ENCODE assay signal across 14 cellular contexts in the genomic region with DNA sequence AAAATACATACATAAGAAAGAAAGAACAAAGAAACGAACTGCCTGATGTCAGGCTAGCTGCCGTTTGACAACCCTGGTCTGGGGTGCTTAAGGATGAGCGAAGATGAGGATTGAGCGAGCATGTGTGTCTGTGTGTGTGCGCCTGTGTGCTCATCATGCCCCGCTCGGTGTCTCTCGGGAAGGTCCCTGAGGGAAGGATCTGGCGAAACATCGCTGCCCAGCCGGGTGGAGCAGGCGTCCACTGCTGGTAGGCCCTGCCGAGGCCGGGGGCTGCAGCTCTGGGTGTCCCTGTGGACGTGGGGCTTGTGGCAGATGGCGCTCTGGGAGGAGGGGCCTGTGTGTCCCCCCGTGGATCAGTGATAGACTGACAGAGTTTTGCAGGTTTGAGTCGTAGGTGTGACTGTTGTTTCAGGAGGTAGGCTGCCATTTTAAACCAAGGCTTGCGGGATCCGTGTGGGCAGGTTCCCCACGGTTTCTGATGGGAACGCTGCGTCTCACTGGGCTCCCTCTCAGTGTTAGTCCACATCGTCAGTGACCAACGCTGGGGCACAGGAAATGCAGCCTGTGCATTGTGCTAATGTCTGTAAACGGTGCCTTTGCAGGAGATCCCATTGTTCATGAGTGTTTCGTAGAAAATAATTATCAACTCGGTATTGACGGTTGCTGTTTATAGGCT. TPM values are rescaled to one million over a fixed set of nuclear protein-coding genes. Genes with fewer than 3 reads are reported as not detected.
DNase-seq lines count a peak whose midpoint lies in the region; ATAC-seq, FAIRE-seq and TF ChIP-seq lines count a peak whose summit lies in the region.
"Had no signal": no experiment of that assay in that cellular context is flagged by ENCODE, and none has a peak within 500 bp of the region (broad histone marks: within the 10 kb centered on the region; RNA-seq: fewer than 3 reads in every experiment).

No MANE protein-coding gene starts in this region.

- intact Hi-C loops in left ventricle myocardium superior (cut with micrococcal nuclease) (loop anchor here (10.0 kb wide), 1 partner anchor 48 kb away; a partner anchor contains a TSS), vagina (cut with DNase I) (no loop called here)

- H3K4me1 Mint-ChIP-seq in neural crest cell: peaks cover 43% of the 10 kb centered on the region

- no peaks in the 10 kb centered on the region for H3K27me3 Mint-ChIP-seq in neural crest cell (ENCODE audit: low read depth)
- H3K27me3 Mint-ChIP-seq: stimulated activated naive CD8-positive, alpha-beta T cell treated with anti-CD3 and anti-CD28 coated beads, Interleukin-15, Interleukin-2, amounts not matched to agents 100 ng/mL and 50 ng/mL, for 24 hours had no signal

- no peak for DNase-seq in cardiac muscle cell (ENCODE audit: low read depth in 1 of 2, low spot score in 1 of 2)
- DNase-seq in left ventricle myocardium superior: no peak
- DNase-seq in neural crest cell (ENCODE audit: low read depth, low spot score): no peak
- no peak for DNase-seq in vagina (ENCODE audit: extremely low spot score in 2 of 2)
- no peak for DNase-seq in DMS79 (lab: John Stamatoyannopoulos, UW)
- DNase-seq in dedifferentiated amniotic fluid mesenchymal stem cell (ENCODE audit: extremely low spot score): no peak
- DNase-seq in D721Med (ENCODE audit: insufficient read length, low spot score): no peak
- DNase-seq: islet precursor cell; NCI-H2029 treated with DMSO at 0.1 percent for 48 hours; RPMI8226; stimulated activated CD4-positive, alpha-beta T cell treated with anti-CD3 and anti-CD28 coated beads, Interleukin-2, amount 100 ng/mL, for 48 hours had no signal

- TF ChIP-seq POLR2A in vagina (IDR thresholded peaks at IDR 0.05): no peak

- no peak for FAIRE-seq in D721Med (lab: Jason Lieb, UNC)
- FAIRE-seq: bronchial epithelial cell had no signal

- peak overlapping the region; percentile 12 for H3K27ac ChIP-seq in cardiac muscle cell
- peak overlapping the region; percentile 82 for H3K27ac ChIP-seq in vagina

- H3K9me3 ChIP-seq in cardiac muscle cell (ENCODE audit: low read depth): no peaks in the 10 kb centered on the region
- no peaks in the 10 kb centered on the region for H3K9me3 ChIP-seq in endocrine pancreas (ENCODE audit: control insufficient read depth, low read length)
- H3K9me3 ChIP-seq in vagina: no peaks in the 10 kb centered on the region

- peak overlapping the region; percentile 71 for H3K27ac Mint-ChIP-seq in neural crest cell (ENCODE audit: unreplicated experiment)
- H3K27ac Mint-ChIP-seq: stimulated activated naive CD8-positive, alpha-beta T cell treated with anti-CD3 and anti-CD28 coated beads, Interleukin-15, Interleukin-2, amounts not matched to agents 100 ng/mL and 50 ng/mL, for 24 hours had no signal

- H3K36me3 Mint-ChIP-seq in neural crest cell (ENCODE audit: low read depth): no peaks in the 10 kb centered on the region

- TF ChIP-seq CTCF in cardiac muscle cell (IDR thresholded peaks at IDR 0.05; ENCODE audit: low read depth, low read length) (no peak), neural crest cell (conservative IDR thresholded peaks at IDR 0.05) (no peak), vagina (IDR thresholded peaks at IDR 0.05) (no peak), D721Med (IDR thresholded peaks at IDR 0.05; ENCODE audit: insufficient read depth, missing control alignments) (no peak)

- no peak for ATAC-seq in left ventricle myocardium superior

- H3K9ac ChIP-seq in endocrine pancreas (ENCODE audit: control insufficient read depth, insufficient read depth, low read length): peak overlapping the region; percentile 40

- H3K36me3 ChIP-seq in cardiac muscle cell: no peaks in the 10 kb centered on the region
- H3K36me3 ChIP-seq in endocrine pancreas (ENCODE audit: control insufficient read depth, insufficient read depth, low read length): no peaks in the 10 kb centered on the region
- peaks cover 0 to 4% of the 10 kb centered on the region in 2 donors for H3K36me3 ChIP-seq in vagina

- H3K4me3 ChIP-seq in cardiac muscle cell (no peak overlapping the region), endocrine pancreas (ENCODE audit: control insufficient read depth, insufficient read depth, low read length) (no peak overlapping the region), vagina (no peak overlapping the region)

- peaks cover 20% of the 10 kb centered on the region for H3K4me1 ChIP-seq in cardiac muscle cell (ENCODE audit: low read depth)
- no peaks in the 10 kb centered on the region for H3K4me1 ChIP-seq in endocrine pancreas (ENCODE audit: control insufficient read depth, insufficient read depth, low read length)
- H3K4me1 ChIP-seq in vagina: peaks cover 86% of the 10 kb centered on the region

- H3K4me3 Mint-ChIP-seq in neural crest cell: no peak overlapping the region
- H3K4me3 Mint-ChIP-seq: stimulated activated naive CD8-positive, alpha-beta T cell treated with anti-CD3 and anti-CD28 coated beads, Interleukin-15, Interleukin-2, amounts not matched to agents 100 ng/mL and 50 ng/mL, for 24 hours had no signal

- no peaks in the 10 kb centered on the region for H3K9me3 Mint-ChIP-seq in neural crest cell
- H3K9me3 Mint-ChIP-seq: stimulated activated naive CD8-positive, alpha-beta T cell treated with anti-CD3 and anti-CD28 coated beads, Interleukin-15, Interleukin-2, amounts not matched to agents 100 ng/mL and 50 ng/mL, for 24 hours had no signal

- H3K27me3 ChIP-seq in cardiac muscle cell (no peaks in the 10 kb centered on the region), endocrine pancreas (ENCODE audit: control insufficient read depth, insufficient read depth, low read length) (no peaks in the 10 kb centered on the region), vagina (no peaks in the 10 kb centered on the region)

RNA-seq across cellular contexts. Expression of a gene that starts 5.9 kb away (rescaled TPM):
- total RNA-seq in cardiac muscle cell (172 and 188 TPM in 2 replicates), left ventricle myocardium superior (186 TPM), neural crest cell (99.9 and 101 TPM in 2 replicates), vagina (170 TPM)
- polyA plus RNA-seq in cardiac muscle cell: 152 and 172 TPM in 2 replicates

RNA-seq across cellular contexts. Expression of a gene that starts 50.0 kb away (rescaled TPM):
- 45.3 and 55.0 TPM in 2 replicates for total RNA-seq in cardiac muscle cell
- polyA plus RNA-seq in cardiac muscle cell: 75.4 and 82.6 TPM in 2 replicates
- 20.6 TPM for total RNA-seq in left ventricle myocardium superior
- 50.4 and 55.2 TPM in 2 replicates for total RNA-seq in neural crest cell
- total RNA-seq in vagina: 35.8 TPM
